In genomic region chr1:42962641-42963377, GRCh38 we compare ENCODE assay signal across 1 cellular context.
TF ChIP-seq lines count a peak whose summit lies in the region.

No MANE protein-coding gene starts in this region.

TF ChIP-seq in WTC11, 78 proteins besides CTCF, POLR2A, EP300 and RAD21 (continued from another document):
- TF ChIP-seq ZNF281 (CRISPR knock-in tag; IDR thresholded peaks at IDR 0.05) (peak; percentile 82; the same call in 1 of the 2 replicates), ZNF232 (CRISPR knock-in tag; IDR thresholded peaks at IDR 0.05) (0 out of 2 replicates have a peak, but pooled peaks have one; percentile 47)
